In the genomic region with DNA sequence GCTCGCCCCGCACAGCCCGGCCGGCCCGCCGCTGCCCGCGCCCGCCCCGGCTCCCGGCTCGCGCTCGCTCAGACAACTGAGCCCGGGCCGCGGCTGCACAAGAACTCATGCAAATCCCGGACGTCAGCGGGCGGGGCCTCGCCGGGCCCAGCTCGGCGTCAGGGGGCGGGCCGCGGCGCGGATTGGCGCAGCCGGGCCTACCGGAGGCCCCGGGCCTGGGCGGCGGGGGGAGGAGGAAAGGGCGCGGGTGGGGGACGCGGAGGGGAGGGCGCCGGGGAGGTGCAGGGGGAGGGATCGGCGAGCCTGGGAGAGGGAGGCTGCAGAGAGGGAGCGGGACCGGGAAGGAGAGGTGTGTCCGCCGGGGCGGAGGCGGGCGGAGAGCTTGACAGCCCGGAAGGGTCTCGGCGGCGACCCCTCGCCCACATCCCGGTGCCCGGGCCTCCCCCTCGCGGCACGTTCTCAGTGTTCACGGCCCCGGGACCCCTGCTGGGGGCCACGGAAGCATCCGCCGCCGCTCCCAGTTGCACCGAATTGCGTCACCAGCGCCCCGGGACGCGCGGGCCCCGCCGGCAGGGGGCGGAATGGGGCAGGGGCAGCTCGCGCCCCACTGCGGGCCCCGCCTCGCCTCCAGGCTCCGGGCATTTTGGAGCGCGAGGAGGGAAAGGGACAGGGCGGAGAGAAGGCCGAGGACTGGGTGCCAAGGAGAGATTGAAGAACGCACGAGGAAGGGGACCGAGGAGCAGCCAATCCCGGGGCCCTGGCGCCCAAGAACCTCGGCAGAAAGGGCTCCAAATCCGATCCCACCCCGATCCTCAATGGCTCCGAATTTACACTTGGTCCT, we compare ENCODE assay signal across 1 cellular context.
TF ChIP-seq lines count a peak whose summit lies in the region.

A gene (minus strand): TSS at position 78 of the 841 bp plus-strand sequence. CDS start 189 bp downstream, outside the sequence.

TF ChIP-seq in HepG2, 621 proteins besides CTCF, POLR2A, EP300 and RAD21 (continued from another document and continues in another):
- TF ChIP-seq, protein P1, sequence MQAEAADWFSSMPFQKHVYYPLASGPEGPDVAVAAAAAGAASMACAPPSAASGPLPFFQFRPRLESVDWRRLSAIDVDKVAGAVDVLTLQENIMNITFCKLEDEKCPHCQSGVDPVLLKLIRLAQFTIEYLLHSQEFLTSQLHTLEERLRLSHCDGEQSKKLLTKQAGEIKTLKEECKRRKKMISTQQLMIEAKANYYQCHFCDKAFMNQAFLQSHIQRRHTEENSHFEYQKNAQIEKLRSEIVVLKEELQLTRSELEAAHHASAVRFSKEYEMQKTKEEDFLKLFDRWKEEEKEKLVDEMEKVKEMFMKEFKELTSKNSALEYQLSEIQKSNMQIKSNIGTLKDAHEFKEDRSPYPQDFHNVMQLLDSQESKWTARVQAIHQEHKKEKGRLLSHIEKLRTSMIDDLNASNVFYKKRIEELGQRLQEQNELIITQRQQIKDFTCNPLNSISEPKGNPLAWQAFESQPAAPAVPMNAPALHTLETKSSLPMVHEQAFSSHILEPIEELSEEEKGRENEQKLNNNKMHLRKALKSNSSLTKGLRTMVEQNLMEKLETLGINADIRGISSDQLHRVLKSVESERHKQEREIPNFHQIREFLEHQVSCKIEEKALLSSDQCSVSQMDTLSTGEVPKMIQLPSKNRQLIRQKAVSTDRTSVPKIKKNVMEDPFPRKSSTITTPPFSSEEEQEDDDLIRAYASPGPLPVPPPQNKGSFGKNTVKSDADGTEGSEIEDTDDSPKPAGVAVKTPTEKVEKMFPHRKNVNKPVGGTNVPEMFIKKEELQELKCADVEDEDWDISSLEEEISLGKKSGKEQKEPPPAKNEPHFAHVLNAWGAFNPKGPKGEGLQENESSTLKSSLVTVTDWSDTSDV (CRISPR knock-in tag; IDR thresholded peaks at IDR 0.05): peak; percentile 50; the same call in 1 of the 2 replicates
- TF ChIP-seq STAG1 (CRISPR knock-in tag; IDR thresholded peaks at IDR 0.05): peak; percentile 72
- TF ChIP-seq SMC3 (IDR thresholded peaks at IDR 0.05; ENCODE audit: low read length): no peak; the same call in 1 of the 2 replicates
- TF ChIP-seq, protein P2, sequence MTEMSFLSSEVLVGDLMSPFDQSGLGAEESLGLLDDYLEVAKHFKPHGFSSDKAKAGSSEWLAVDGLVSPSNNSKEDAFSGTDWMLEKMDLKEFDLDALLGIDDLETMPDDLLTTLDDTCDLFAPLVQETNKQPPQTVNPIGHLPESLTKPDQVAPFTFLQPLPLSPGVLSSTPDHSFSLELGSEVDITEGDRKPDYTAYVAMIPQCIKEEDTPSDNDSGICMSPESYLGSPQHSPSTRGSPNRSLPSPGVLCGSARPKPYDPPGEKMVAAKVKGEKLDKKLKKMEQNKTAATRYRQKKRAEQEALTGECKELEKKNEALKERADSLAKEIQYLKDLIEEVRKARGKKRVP (CRISPR knock-in tag; IDR thresholded peaks at IDR 0.05): peak in 1 of 2 experiments; percentile 99; a peak in 2 of 4 replicates
- peak; percentile 66; the same call in 1 of the 2 replicates for TF ChIP-seq ZNF205 (CRISPR knock-in tag; IDR thresholded peaks at IDR 0.05)
- peak; percentile 94 for TF ChIP-seq KDM3A (CRISPR knock-in tag; IDR thresholded peaks at IDR 0.05; ENCODE audit: low read depth)
- TF ChIP-seq SYNCRIP (IDR thresholded peaks at IDR 0.05; ENCODE audit: insufficient read depth, low read depth, low read length): no peak
- TF ChIP-seq KLF13 (CRISPR knock-in tag; IDR thresholded peaks at IDR 0.05): peak; percentile 66; the same call in 1 of the 2 replicates
- 0 out of 2 replicates have a peak, but pooled peaks have one; percentile 10 for TF ChIP-seq ZNF138 (CRISPR knock-in tag; IDR thresholded peaks at IDR 0.05; ENCODE audit: low read depth)
- TF ChIP-seq CEBPG (CRISPR knock-in tag; IDR thresholded peaks at IDR 0.05): peak; percentile 99
- no peak for TF ChIP-seq ZFP62 (CRISPR knock-in tag; IDR thresholded peaks at IDR 0.05)
- TF ChIP-seq, protein P3, sequence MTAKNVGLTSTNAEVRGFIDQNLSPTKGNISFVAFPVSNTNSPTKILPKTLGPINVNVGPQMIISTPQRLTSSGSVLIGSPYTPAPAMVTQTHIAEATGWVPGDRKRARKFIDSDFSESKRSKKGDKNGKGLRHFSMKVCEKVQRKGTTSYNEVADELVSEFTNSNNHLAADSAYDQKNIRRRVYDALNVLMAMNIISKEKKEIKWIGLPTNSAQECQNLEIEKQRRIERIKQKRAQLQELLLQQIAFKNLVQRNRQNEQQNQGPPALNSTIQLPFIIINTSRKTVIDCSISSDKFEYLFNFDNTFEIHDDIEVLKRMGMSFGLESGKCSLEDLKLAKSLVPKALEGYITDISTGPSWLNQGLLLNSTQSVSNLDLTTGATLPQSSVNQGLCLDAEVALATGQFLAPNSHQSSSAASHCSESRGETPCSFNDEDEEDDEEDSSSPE (CRISPR knock-in tag; IDR thresholded peaks at IDR 0.05): peak; percentile 57
- TF ChIP-seq AKAP8 (CRISPR knock-in tag; IDR thresholded peaks at IDR 0.05): no peak
- TF ChIP-seq, protein P4, sequence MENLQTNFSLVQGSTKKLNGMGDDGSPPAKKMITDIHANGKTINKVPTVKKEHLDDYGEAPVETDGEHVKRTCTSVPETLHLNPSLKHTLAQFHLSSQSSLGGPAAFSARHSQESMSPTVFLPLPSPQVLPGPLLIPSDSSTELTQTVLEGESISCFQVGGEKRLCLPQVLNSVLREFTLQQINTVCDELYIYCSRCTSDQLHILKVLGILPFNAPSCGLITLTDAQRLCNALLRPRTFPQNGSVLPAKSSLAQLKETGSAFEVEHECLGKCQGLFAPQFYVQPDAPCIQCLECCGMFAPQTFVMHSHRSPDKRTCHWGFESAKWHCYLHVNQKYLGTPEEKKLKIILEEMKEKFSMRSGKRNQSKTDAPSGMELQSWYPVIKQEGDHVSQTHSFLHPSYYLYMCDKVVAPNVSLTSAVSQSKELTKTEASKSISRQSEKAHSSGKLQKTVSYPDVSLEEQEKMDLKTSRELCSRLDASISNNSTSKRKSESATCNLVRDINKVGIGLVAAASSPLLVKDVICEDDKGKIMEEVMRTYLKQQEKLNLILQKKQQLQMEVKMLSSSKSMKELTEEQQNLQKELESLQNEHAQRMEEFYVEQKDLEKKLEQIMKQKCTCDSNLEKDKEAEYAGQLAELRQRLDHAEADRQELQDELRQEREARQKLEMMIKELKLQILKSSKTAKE (CRISPR knock-in tag; IDR thresholded peaks at IDR 0.05; ENCODE audit: borderline replicate concordance): no peak
- TF ChIP-seq ZBTB3 (CRISPR knock-in tag; IDR thresholded peaks at IDR 0.05; ENCODE audit: borderline replicate concordance, low read depth): peak; percentile 57; the same call in 1 of the 2 replicates
- no peak for TF ChIP-seq NR1H2 (CRISPR knock-in tag; IDR thresholded peaks at IDR 0.05; ENCODE audit: borderline replicate concordance, low read depth)
- TF ChIP-seq U2AF1 (optimal IDR thresholded peaks at IDR 0.05; ENCODE audit: low read depth, low read length): no peak
- TF ChIP-seq ZFP90 (CRISPR knock-in tag; IDR thresholded peaks at IDR 0.05; ENCODE audit: borderline replicate concordance): peak; percentile 65; the same call in 1 of the 2 replicates
- TF ChIP-seq HDAC1 (CRISPR knock-in tag; IDR thresholded peaks at IDR 0.05): peak; percentile 94
- no peak; the same call in none of the 2 replicates for TF ChIP-seq FOSL2 (CRISPR knock-in tag; IDR thresholded peaks at IDR 0.05)
- peak; percentile 93 for TF ChIP-seq ZSCAN29 (CRISPR knock-in tag; conservative IDR thresholded peaks at IDR 0.05)
- peak; percentile 10; the same call in 1 of the 2 replicates for TF ChIP-seq CREM (IDR thresholded peaks at IDR 0.05)
- TF ChIP-seq CREM (CRISPR knock-in tag; IDR thresholded peaks at IDR 0.05): no peak
- no peak for TF ChIP-seq ZNF567 (CRISPR knock-in tag; IDR thresholded peaks at IDR 0.05; ENCODE audit: borderline replicate concordance)
- TF ChIP-seq ZNF615 (CRISPR knock-in tag; IDR thresholded peaks at IDR 0.05; ENCODE audit: borderline replicate concordance): 0 out of 2 replicates have a peak, but pooled peaks have one; percentile 45
- no peak for TF ChIP-seq ZFP82 (CRISPR knock-in tag; IDR thresholded peaks at IDR 0.05; ENCODE audit: borderline replicate concordance)
- no peak for TF ChIP-seq ATM (IDR thresholded peaks at IDR 0.05; ENCODE audit: borderline replicate concordance)
- TF ChIP-seq THAP11 (CRISPR knock-in tag; IDR thresholded peaks at IDR 0.05): peak; percentile 73
- peak; percentile 56 for TF ChIP-seq ZNF777 (CRISPR knock-in tag; IDR thresholded peaks at IDR 0.05)
- TF ChIP-seq, protein P5, sequence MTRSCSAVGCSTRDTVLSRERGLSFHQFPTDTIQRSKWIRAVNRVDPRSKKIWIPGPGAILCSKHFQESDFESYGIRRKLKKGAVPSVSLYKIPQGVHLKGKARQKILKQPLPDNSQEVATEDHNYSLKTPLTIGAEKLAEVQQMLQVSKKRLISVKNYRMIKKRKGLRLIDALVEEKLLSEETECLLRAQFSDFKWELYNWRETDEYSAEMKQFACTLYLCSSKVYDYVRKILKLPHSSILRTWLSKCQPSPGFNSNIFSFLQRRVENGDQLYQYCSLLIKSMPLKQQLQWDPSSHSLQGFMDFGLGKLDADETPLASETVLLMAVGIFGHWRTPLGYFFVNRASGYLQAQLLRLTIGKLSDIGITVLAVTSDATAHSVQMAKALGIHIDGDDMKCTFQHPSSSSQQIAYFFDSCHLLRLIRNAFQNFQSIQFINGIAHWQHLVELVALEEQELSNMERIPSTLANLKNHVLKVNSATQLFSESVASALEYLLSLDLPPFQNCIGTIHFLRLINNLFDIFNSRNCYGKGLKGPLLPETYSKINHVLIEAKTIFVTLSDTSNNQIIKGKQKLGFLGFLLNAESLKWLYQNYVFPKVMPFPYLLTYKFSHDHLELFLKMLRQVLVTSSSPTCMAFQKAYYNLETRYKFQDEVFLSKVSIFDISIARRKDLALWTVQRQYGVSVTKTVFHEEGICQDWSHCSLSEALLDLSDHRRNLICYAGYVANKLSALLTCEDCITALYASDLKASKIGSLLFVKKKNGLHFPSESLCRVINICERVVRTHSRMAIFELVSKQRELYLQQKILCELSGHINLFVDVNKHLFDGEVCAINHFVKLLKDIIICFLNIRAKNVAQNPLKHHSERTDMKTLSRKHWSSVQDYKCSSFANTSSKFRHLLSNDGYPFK (CRISPR knock-in tag; IDR thresholded peaks at IDR 0.05; ENCODE audit: borderline replicate concordance): peak; percentile 10; the same call in 1 of the 2 replicates
- TF ChIP-seq PHF21A (CRISPR knock-in tag; IDR thresholded peaks at IDR 0.05): peak; percentile 86; the same call in 1 of the 2 replicates
- TF ChIP-seq SKI (IDR thresholded peaks at IDR 0.05; ENCODE audit: partially characterized antibody): peak; percentile 78
- TF ChIP-seq, protein P6, sequence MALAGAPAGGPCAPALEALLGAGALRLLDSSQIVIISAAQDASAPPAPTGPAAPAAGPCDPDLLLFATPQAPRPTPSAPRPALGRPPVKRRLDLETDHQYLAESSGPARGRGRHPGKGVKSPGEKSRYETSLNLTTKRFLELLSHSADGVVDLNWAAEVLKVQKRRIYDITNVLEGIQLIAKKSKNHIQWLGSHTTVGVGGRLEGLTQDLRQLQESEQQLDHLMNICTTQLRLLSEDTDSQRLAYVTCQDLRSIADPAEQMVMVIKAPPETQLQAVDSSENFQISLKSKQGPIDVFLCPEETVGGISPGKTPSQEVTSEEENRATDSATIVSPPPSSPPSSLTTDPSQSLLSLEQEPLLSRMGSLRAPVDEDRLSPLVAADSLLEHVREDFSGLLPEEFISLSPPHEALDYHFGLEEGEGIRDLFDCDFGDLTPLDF (CRISPR knock-in tag; IDR thresholded peaks at IDR 0.05): peak; percentile 32; the same call in 1 of the 2 replicates
- TF ChIP-seq, protein P7, sequence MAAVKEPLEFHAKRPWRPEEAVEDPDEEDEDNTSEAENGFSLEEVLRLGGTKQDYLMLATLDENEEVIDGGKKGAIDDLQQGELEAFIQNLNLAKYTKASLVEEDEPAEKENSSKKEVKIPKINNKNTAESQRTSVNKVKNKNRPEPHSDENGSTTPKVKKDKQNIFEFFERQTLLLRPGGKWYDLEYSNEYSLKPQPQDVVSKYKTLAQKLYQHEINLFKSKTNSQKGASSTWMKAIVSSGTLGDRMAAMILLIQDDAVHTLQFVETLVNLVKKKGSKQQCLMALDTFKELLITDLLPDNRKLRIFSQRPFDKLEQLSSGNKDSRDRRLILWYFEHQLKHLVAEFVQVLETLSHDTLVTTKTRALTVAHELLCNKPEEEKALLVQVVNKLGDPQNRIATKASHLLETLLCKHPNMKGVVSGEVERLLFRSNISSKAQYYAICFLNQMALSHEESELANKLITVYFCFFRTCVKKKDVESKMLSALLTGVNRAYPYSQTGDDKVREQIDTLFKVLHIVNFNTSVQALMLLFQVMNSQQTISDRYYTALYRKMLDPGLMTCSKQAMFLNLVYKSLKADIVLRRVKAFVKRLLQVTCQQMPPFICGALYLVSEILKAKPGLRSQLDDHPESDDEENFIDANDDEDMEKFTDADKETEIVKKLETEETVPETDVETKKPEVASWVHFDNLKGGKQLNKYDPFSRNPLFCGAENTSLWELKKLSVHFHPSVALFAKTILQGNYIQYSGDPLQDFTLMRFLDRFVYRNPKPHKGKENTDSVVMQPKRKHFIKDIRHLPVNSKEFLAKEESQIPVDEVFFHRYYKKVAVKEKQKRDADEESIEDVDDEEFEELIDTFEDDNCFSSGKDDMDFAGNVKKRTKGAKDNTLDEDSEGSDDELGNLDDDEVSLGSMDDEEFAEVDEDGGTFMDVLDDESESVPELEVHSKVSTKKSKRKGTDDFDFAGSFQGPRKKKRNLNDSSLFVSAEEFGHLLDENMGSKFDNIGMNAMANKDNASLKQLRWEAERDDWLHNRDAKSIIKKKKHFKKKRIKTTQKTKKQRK (IDR thresholded peaks at IDR 0.05; ENCODE audit: low read length): no peak
- no peak for TF ChIP-seq RFX5 (IDR thresholded peaks at IDR 0.05; ENCODE audit: low read depth, low read length)
- peak; percentile 96 for TF ChIP-seq MAZ (IDR thresholded peaks at IDR 0.05; ENCODE audit: borderline replicate concordance, low read depth, low read length)
- TF ChIP-seq MAZ (CRISPR knock-in tag; IDR thresholded peaks at IDR 0.05; ENCODE audit: low read depth): peak; percentile 91
- TF ChIP-seq JUND (CRISPR knock-in tag; IDR thresholded peaks at IDR 0.05): peak; percentile 62
- TF ChIP-seq SUZ12 (IDR thresholded peaks at IDR 0.05; ENCODE audit: low read depth, low read length): no peak
- no peak for TF ChIP-seq ZNF570 (CRISPR knock-in tag; IDR thresholded peaks at IDR 0.05; ENCODE audit: borderline replicate concordance)
- TF ChIP-seq ZNF709 (CRISPR knock-in tag; IDR thresholded peaks at IDR 0.05): no peak; the same call in 1 of the 2 replicates
- peak; percentile 48; the same call in 1 of the 2 replicates for TF ChIP-seq NAIF1 (CRISPR knock-in tag; IDR thresholded peaks at IDR 0.05; ENCODE audit: borderline replicate concordance)
- peak; percentile 52 for TF ChIP-seq TAF15 (IDR thresholded peaks at IDR 0.05; ENCODE audit: low read depth, low read length, poor library complexity, severe bottlenecking)
- no peak for TF ChIP-seq PAWR (CRISPR knock-in tag; IDR thresholded peaks at IDR 0.05; ENCODE audit: borderline replicate concordance)
- no peak for TF ChIP-seq PRMT3 (CRISPR knock-in tag; IDR thresholded peaks at IDR 0.05; ENCODE audit: borderline replicate concordance, low read depth)
- no peak for TF ChIP-seq PLRG1 (conservative IDR thresholded peaks at IDR 0.05)
- peak; percentile 71 for TF ChIP-seq ZBTB38 (CRISPR knock-in tag; IDR thresholded peaks at IDR 0.05)
- no peak for TF ChIP-seq ZNF644 (CRISPR knock-in tag; IDR thresholded peaks at IDR 0.05; ENCODE audit: low read depth)
- peak; percentile 33 for TF ChIP-seq CBX1 (IDR thresholded peaks at IDR 0.05; ENCODE audit: low read depth)
- TF ChIP-seq ZNF264 (CRISPR knock-in tag; IDR thresholded peaks at IDR 0.05): no peak
- peak; percentile 56 for TF ChIP-seq HNRNPH1 (optimal IDR thresholded peaks at IDR 0.05; ENCODE audit: low read depth, low read length)
